Comparison of ENCODE assay signal across 6 cellular contexts in genomic region chr12:96494154-96494553, GRCh38. TPM values are rescaled to one million over a fixed set of nuclear protein-coding genes. Genes with fewer than 3 reads are reported as not detected.
DNase-seq lines count a peak whose midpoint lies in the region; ATAC-seq and TF ChIP-seq lines count a peak whose summit lies in the region.
"Not testable (repeated sequence)": the region's sequence is repeated elsewhere in the genome, so short reads cannot be mapped to it uniquely, and the experiment has no call there.
"Had no signal": no experiment of that assay in that cellular context is flagged by ENCODE, and none has a peak within 500 bp of the region (broad histone marks: within the 10 kb centered on the region; RNA-seq: fewer than 3 reads in every experiment).

No MANE protein-coding gene starts in this region.

- ATAC-seq in IMR-90 (ENCODE audit: low read depth), result not testable (repeated sequence)

- peak overlapping the region; percentile 33 for H4K91ac ChIP-seq in IMR-90 (ENCODE audit: insufficient read depth, low read depth, low read length)

- intact Hi-C loops in IMR-90 (cut with micrococcal nuclease), result loop anchor here (10.0 kb wide), 1 partner anchor 199 kb away; no protein-coding TSS in a partner anchor
- intact Hi-C loops in MCF 10A (cut with micrococcal nuclease), result not testable (repeated sequence)

- not testable (repeated sequence) for H2AK9ac ChIP-seq in IMR-90 (replicated peaks; ENCODE audit: low read depth, low read length, poor library complexity)

- not testable (repeated sequence) for H3K36me3 Mint-ChIP-seq in MCF 10A (ENCODE audit: insufficient read depth, unreplicated experiment)

- TF ChIP-seq RAD21 in IMR-90 (IDR thresholded peaks at IDR 0.05; ENCODE audit: low read length), result not testable (repeated sequence)

- not testable (repeated sequence) for H3K4me2 ChIP-seq in IMR-90 (ENCODE audit: low read depth, low read length)
- peak overlapping the region; percentile 16 for H3K4me2 ChIP-seq in osteoblast (ENCODE audit: insufficient read depth, low read length)

- H3K9me3 ChIP-seq in IMR-90 (ENCODE audit: control insufficient read depth, insufficient read depth, low read length); osteoblast (ENCODE audit: low read depth, low read length): not testable (repeated sequence)

- not testable (repeated sequence) for DNase-seq in IMR-90; MCF 10A (ENCODE audit: unreplicated experiment); epithelial cell of prostate (ENCODE audit: low read depth, low spot score); osteoblast (ENCODE audit: insufficient read length, low spot score, missing footprints)
- DNase-seq in iris pigment epithelial cell (ENCODE audit: low read depth), result peak; percentile 36

- H3K79me2 ChIP-seq in osteoblast (ENCODE audit: insufficient read depth, low read length), result not testable (repeated sequence)

- not testable (repeated sequence) for H4K20me1 ChIP-seq in IMR-90 (ENCODE audit: insufficient read depth, low read length); osteoblast (ENCODE audit: insufficient read depth, low read length)

- WGBS in IMR-90 (ENCODE audit: extremely low coverage in 2 of 2, insufficient read length in 1 of 2), 2 experiments, result 100% methylated on average over 1 of the region's 6 CpGs; no CpG with 5 or more reads in 1 of the 2 experiments

- peak overlapping the region in 1 of 2 experiments; percentile 54; a peak in 2 of 4 replicates for H4K8ac ChIP-seq in IMR-90 (ENCODE audit: low read depth in 2 of 2, low read length in 2 of 2)

- not testable (repeated sequence) for TF ChIP-seq CTCF in IMR-90 (conservative IDR thresholded peaks at IDR 0.05; ENCODE audit: low read depth, low read length); MCF 10A (IDR thresholded peaks at IDR 0.05; ENCODE audit: unreplicated experiment); osteoblast (IDR thresholded peaks at IDR 0.05; ENCODE audit: extremely low read depth, low read depth, low read length)

- TF ChIP-seq POLR2A in IMR-90 (IDR thresholded peaks at IDR 0.05; ENCODE audit: low read depth, low read length), result not testable (repeated sequence)

- H3K23ac ChIP-seq in IMR-90 (ENCODE audit: low read depth, low read length), result not testable (repeated sequence)

- H3K56ac ChIP-seq in IMR-90 (ENCODE audit: extremely low read depth, insufficient read depth, low read length), result not testable (repeated sequence)

- not testable (repeated sequence) for H3K27ac ChIP-seq in IMR-90 (ENCODE audit: insufficient read depth, low read length); osteoblast (ENCODE audit: low read depth, low read length)
- H3K27ac ChIP-seq in epithelial cell of prostate, result peak overlapping the region; percentile 30

- H3K27me3 ChIP-seq in IMR-90 (ENCODE audit: control insufficient read depth, insufficient read depth, low read length); osteoblast (ENCODE audit: insufficient read depth, low read length): not testable (repeated sequence)

- H3K4me3 Mint-ChIP-seq in MCF 10A (ENCODE audit: unreplicated experiment), result not testable (repeated sequence)

- not testable (repeated sequence) for H2BK20ac ChIP-seq in IMR-90 (ENCODE audit: low read depth, low read length)

- CTCF ChIA-PET in IMR-90 (lab: Yijun Ruan, JAX), result not testable (repeated sequence)
- CTCF ChIA-PET in MCF 10A (lab: Yijun Ruan, JAX), result interaction anchor here (0.7 kb wide), 2 partner anchors 82 to 414 kb away, joined by 4 read pairs; no protein-coding TSS in a partner anchor

- H3K4me1 Mint-ChIP-seq in MCF 10A (ENCODE audit: insufficient read depth, unreplicated experiment), result not testable (repeated sequence)

- H3K4me1 ChIP-seq in IMR-90 (ENCODE audit: control insufficient read depth, insufficient read depth, low read length); osteoblast (ENCODE audit: insufficient read depth, low read length): not testable (repeated sequence)

- H3K9me3 Mint-ChIP-seq in MCF 10A (ENCODE audit: unreplicated experiment), result not testable (repeated sequence)

- peak overlapping the region; percentile 25; the same call in 1 of the 2 replicates for H2BK120ac ChIP-seq in IMR-90 (ENCODE audit: low read depth, low read length)

- not testable (repeated sequence) for H3K4me3 ChIP-seq in IMR-90 (ENCODE audit: insufficient read depth, low read depth, low read length); osteoblast (ENCODE audit: insufficient read depth, low read length)

- H3K27ac Mint-ChIP-seq in MCF 10A (ENCODE audit: low read depth, unreplicated experiment), result peak overlapping the region; percentile 43

- H3K36me3 ChIP-seq in IMR-90 (ENCODE audit: control insufficient read depth, insufficient read depth, low read length); osteoblast (ENCODE audit: insufficient read depth, low read length): not testable (repeated sequence)

- H3K79me1 ChIP-seq in IMR-90 (ENCODE audit: low read depth in 1 of 2, low read length in 2 of 2), result not testable (repeated sequence)

- POLR2A ChIA-PET in IMR-90 (lab: Charles Lee; ENCODE audit: unreplicated experiment); MCF 10A (lab: Yijun Ruan, JAX): not testable (repeated sequence)

- H3K9ac ChIP-seq in IMR-90 (ENCODE audit: low read depth, low read length), result not testable (repeated sequence)

- not testable (repeated sequence) for H3K9me1 ChIP-seq in IMR-90 (ENCODE audit: insufficient read depth, low read length)

- H2AK5ac ChIP-seq in IMR-90 (ENCODE audit: low read depth, low read length), result not testable (repeated sequence)

- BruUV-seq in IMR-90 (replicated peaks; lab: Mats Ljungman, UMichigan); MCF 10A (replicated peaks; lab: Mats Ljungman, UMichigan): not testable (repeated sequence)

- in situ Hi-C loops in IMR-90 (cut with MboI; ENCODE audit: low sequenced_read_pairs), result not testable (repeated sequence)

- H2BK5ac ChIP-seq in IMR-90 (ENCODE audit: low read depth, low read length, poor library complexity, severe bottlenecking), result not testable (repeated sequence)

- peak overlapping the region; percentile 9; the same call in 1 of the 2 replicates for H3K18ac ChIP-seq in IMR-90 (ENCODE audit: low read depth, low read length)

- H3K4ac ChIP-seq in IMR-90 (ENCODE audit: low read depth, low read length), result not testable (repeated sequence)

- H2AFZ ChIP-seq in IMR-90 (replicated peaks; ENCODE audit: low read length, poor library complexity), result not testable (repeated sequence)
- H2AFZ ChIP-seq in osteoblast (ENCODE audit: low read length), result peak overlapping the region; percentile 43

- H4K5ac ChIP-seq in IMR-90 (ENCODE audit: low read depth, low read length), result not testable (repeated sequence)

- peak overlapping the region; percentile 59; the same call in 1 of the 3 replicates for H2BK15ac ChIP-seq in IMR-90 (ENCODE audit: low read depth, low read length)

- 0 out of 2 replicates have a peak overlapping the region, but pooled peaks have one; percentile 19 for H3K14ac ChIP-seq in IMR-90 (replicated peaks; ENCODE audit: low read depth, low read length)

- not testable (repeated sequence) for H3K27me3 Mint-ChIP-seq in MCF 10A (ENCODE audit: insufficient read depth, unreplicated experiment)

- dilution Hi-C loops in IMR-90 (cut with HindIII; ENCODE audit: low sequenced_read_pairs, unreplicated experiment), result not testable (repeated sequence)

RNA-seq across cellular contexts. Expression of gene CFAP54, which starts 4.8 kb away (rescaled TPM):
- total RNA-seq in IMR-90 (2012; rRNA removed), result 0.18 and 0.28 TPM in 2 replicates
- polyA plus RNA-seq in IMR-90 (2012; rRNA removed), result 0.19 and 0.41 TPM in 2 replicates
- polyA plus RNA-seq in IMR-90 (2012; cell fraction: cytosol; rRNA removed), result 0.38 and 0.88 TPM in 2 replicates
- 0.35 and 0.91 TPM in 2 replicates for polyA plus RNA-seq in IMR-90 (2012; cell fraction: nucleus; rRNA removed; ENCODE audit: low replicate concordance)
- 0.56 and 1.1 TPM in 2 replicates for total RNA-seq in MCF 10A (2022)
- 2.2 and 3.2 TPM in 2 replicates for total RNA-seq in osteoblast
- total RNA-seq: H7 had no signal
